1 cellular context compared by ENCODE assay signal in genomic region chr2:227610123-227610522, GRCh38.
TF ChIP-seq lines count a peak whose summit lies in the region.

No MANE protein-coding gene starts in this region.

TF ChIP-seq in HepG2, 621 proteins besides CTCF, POLR2A, EP300 and RAD21:
- TF ChIP-seq ZNF629 (CRISPR knock-in tag; conservative IDR thresholded peaks at IDR 0.05): no peak
- TF ChIP-seq ZNF720 (CRISPR knock-in tag; IDR thresholded peaks at IDR 0.05): no peak
- TF ChIP-seq SPEN (CRISPR knock-in tag; IDR thresholded peaks at IDR 0.05; ENCODE audit: low read depth): no peak
- no peak for TF ChIP-seq FOXA1 (IDR thresholded peaks at IDR 0.05)
- no peak for TF ChIP-seq FOXA1 (CRISPR knock-in tag; IDR thresholded peaks at IDR 0.05)
- no peak for TF ChIP-seq KLF6 (CRISPR knock-in tag; IDR thresholded peaks at IDR 0.05)
- no peak for TF ChIP-seq MIER3 (CRISPR knock-in tag; IDR thresholded peaks at IDR 0.05; ENCODE audit: borderline replicate concordance)
- TF ChIP-seq ATF7-NPFF (CRISPR knock-in tag; IDR thresholded peaks at IDR 0.05; ENCODE audit: low read depth): no peak
- no peak for TF ChIP-seq MAFG (CRISPR knock-in tag; IDR thresholded peaks at IDR 0.05)
- no peak for TF ChIP-seq ZSCAN30 (CRISPR knock-in tag; IDR thresholded peaks at IDR 0.05)
- TF ChIP-seq ZNF605 (CRISPR knock-in tag; IDR thresholded peaks at IDR 0.05): no peak
- no peak for TF ChIP-seq ZNF776 (CRISPR knock-in tag; IDR thresholded peaks at IDR 0.05)
- no peak for TF ChIP-seq HOMEZ (CRISPR knock-in tag; IDR thresholded peaks at IDR 0.05; ENCODE audit: low read depth)
- no peak for TF ChIP-seq ZNF468 (CRISPR knock-in tag; IDR thresholded peaks at IDR 0.05)
- no peak for TF ChIP-seq ISL2 (CRISPR knock-in tag; IDR thresholded peaks at IDR 0.05)
- TF ChIP-seq ZNF296 (CRISPR knock-in tag; conservative IDR thresholded peaks at IDR 0.05): no peak
